Comparison of ENCODE assay signal across 8 cellular contexts in genomic region chr3:182909318-182910040, GRCh38.
DNase-seq lines count a peak whose midpoint lies in the region; ATAC-seq and TF ChIP-seq lines count a peak whose summit lies in the region.

No MANE protein-coding gene starts in this region.

- peaks cover 25% of the 10 kb centered on the region for H3K36me3 ChIP-seq in adipocyte (ENCODE audit: control insufficient read depth, insufficient read depth, low read length, severe bottlenecking)
- H3K36me3 ChIP-seq in lower lobe of right lung = peaks cover 55% of the 10 kb centered on the region

- no peak overlapping the region for H3K9ac ChIP-seq in adipocyte (ENCODE audit: low read length)

- H3K27me3 ChIP-seq in adipocyte (replicated peaks; ENCODE audit: control insufficient read depth, insufficient read depth, low read length) (no peaks in the 10 kb centered on the region), lower lobe of right lung (ENCODE audit: low read depth) (no peaks in the 10 kb centered on the region)

- no peak overlapping the region for H3K27ac ChIP-seq in lower lobe of right lung

- H3K4me3 ChIP-seq in adipocyte (ENCODE audit: low read length) (no peak overlapping the region), lower lobe of right lung (no peak overlapping the region)

- no peak for ATAC-seq in lower lobe of right lung
- ATAC-seq in GM21528 (IDR thresholded peaks at IDR 0.05; ENCODE audit: low FRiP score, unreplicated experiment) = no peak
- ATAC-seq in GM21360 (IDR thresholded peaks at IDR 0.05; ENCODE audit: unreplicated experiment) = no peak

- H3K9me3 ChIP-seq in adipocyte (ENCODE audit: control insufficient read depth, low read length) (no peaks in the 10 kb centered on the region), lower lobe of right lung (no peaks in the 10 kb centered on the region)

- H3K4me1 ChIP-seq in adipocyte (ENCODE audit: control insufficient read depth, insufficient read depth, low read length) (peaks cover 33% of the 10 kb centered on the region), lower lobe of right lung (no peaks in the 10 kb centered on the region)

- intact Hi-C loops in lower lobe of right lung (cut with DNase I) = no loop called here

- peak; percentile 37 for TF ChIP-seq CTCF in lower lobe of right lung (IDR thresholded peaks at IDR 0.05)

- DNase-seq in DMS53 (lab: John Stamatoyannopoulos, UW) (peak; percentile 30), HT1080 (ENCODE audit: low read depth) (peak; percentile 38), adipocyte (ENCODE audit: low read depth) (peak; percentile 51), lower lobe of right lung (no peak)
- DNase-seq in stimulated activated CD4-positive, alpha-beta T cell treated with anti-CD3 and anti-CD28 coated beads, Interleukin-15, amount 100 ng/mL, for 24 hours = no peak
- DNase-seq in stimulated activated CD4-positive, alpha-beta T cell treated with anti-CD3 and anti-CD28 coated beads, Interleukin-1b, Interleukin-23, amount 100 ng/mL, for 48 hours = no peak

Comparison
In these comparisons a context has a peak if more than half of its experiments do, and no peak if none do; other contexts are left out.
1. DNase-seq: peak in DMS53 (single experiment), HT1080 (single experiment) and adipocyte (single experiment); none in lower lobe of right lung (single experiment), stimulated activated CD4-positive, alpha-beta T cell treated with anti-CD3 and anti-CD28 coated beads, Interleukin-15, amount 100 ng/mL, for 24 hours (single experiment) and stimulated activated CD4-positive, alpha-beta T cell treated with anti-CD3 and anti-CD28 coated beads, Interleukin-1b, Interleukin-23, amount 100 ng/mL, for 48 hours (single experiment).